ENCODE assay signal across 8 cellular contexts in genomic region chr2:89830341-89831218, GRCh38.
A peak's percentile ranks its signal among the peaks of the same experiment; 100 is the strongest.
DNase-seq lines count a peak whose midpoint lies in the region; ATAC-seq, FAIRE-seq and TF ChIP-seq lines count a peak whose summit lies in the region.
"Not testable (repeated sequence)": the region's sequence is repeated elsewhere in the genome, so short reads cannot be mapped to it uniquely, and the experiment has no call there.

No MANE protein-coding gene starts in this region.

- not testable (repeated sequence) for DNase-seq in CD4-positive, alpha-beta T cell; T-helper 17 cell; heart right ventricle; pancreas

- not testable (repeated sequence) for H3K27me3 ChIP-seq in CD4-positive, alpha-beta T cell (ENCODE audit: control insufficient read depth, insufficient read depth, low read length); heart right ventricle; pancreas

- not testable (repeated sequence) for H3K27ac ChIP-seq in CD4-positive, alpha-beta T cell (ENCODE audit: low read depth, low read length); heart right ventricle; pancreas

- POLR2A ChIA-PET in CD4-positive, alpha-beta T cell (lab: Charles Lee), result not testable (repeated sequence)

- not testable (repeated sequence) for H3K27ac Mint-ChIP-seq in CD4-positive, alpha-beta T cell; T-helper 17 cell

- not testable (repeated sequence) for TF ChIP-seq CTCF in CD4-positive, alpha-beta T cell (IDR thresholded peaks at IDR 0.05); heart right ventricle (IDR thresholded peaks at IDR 0.05); pancreas (IDR thresholded peaks at IDR 0.05)

- not testable (repeated sequence) for FAIRE-seq in pancreas (lab: Jason Lieb, UNC)

- peaks cover 22% of the 10 kb centered on the region for H3K9me3 Mint-ChIP-seq in CD4-positive, alpha-beta T cell

- not testable (repeated sequence) for H3K4me1 ChIP-seq in heart right ventricle, pancreas

- CTCF ChIA-PET in CD4-positive, alpha-beta T cell (lab: Charles Lee), result not testable (repeated sequence)

- not testable (repeated sequence) for H3K27me3 Mint-ChIP-seq in CD4-positive, alpha-beta T cell; T-helper 17 cell

- H3K9me3 ChIP-seq in CD4-positive, alpha-beta T cell (ENCODE audit: control insufficient read depth, low read length), result peaks cover 28% of the 10 kb centered on the region
- H3K9me3 ChIP-seq in T-helper 17 cell (ENCODE audit: control insufficient read depth, low read length, poor library complexity, severe bottlenecking), result peaks cover 59% of the 10 kb centered on the region
- peaks cover 0 to 43% (median 4%) of the 10 kb centered on the region in 11 donors for H3K9me3 ChIP-seq in heart right ventricle
- not testable (repeated sequence) for H3K9me3 ChIP-seq in pancreas

- intact Hi-C loops in CD4-positive, alpha-beta T cell (cut with DNase I, micrococcal nuclease); pancreas (cut with DNase I): not testable (repeated sequence)
- intact Hi-C loops in heart right ventricle (cut with DNase I), result loop anchor here in 1 of 10 donors (5.0 kb wide), 1 partner anchor 48 kb away; no protein-coding TSS in a partner anchor

- whole genome bisulfite sequencing in heart right ventricle, 2 donors, result 65 to 66% methylated on average over 14 of the region's 14 CpGs
- 48 to 57% methylated on average over 14 of the region's 14 CpGs for WGBS in pancreas, 2 donors

- H3K36me3 Mint-ChIP-seq in CD4-positive, alpha-beta T cell (ENCODE audit: low read depth), result peaks cover 25% of the 10 kb centered on the region
- peaks cover 12% of the 10 kb centered on the region for H3K36me3 Mint-ChIP-seq in T-helper 17 cell (ENCODE audit: low read depth)

- not testable (repeated sequence) for H3K4me1 Mint-ChIP-seq in CD4-positive, alpha-beta T cell (ENCODE audit: low read depth); T-helper 17 cell

- not testable (repeated sequence) for H3K36me3 ChIP-seq in heart right ventricle, pancreas

- not testable (repeated sequence) for H3K4me3 Mint-ChIP-seq in CD4-positive, alpha-beta T cell; T-helper 17 cell

- H3K4me3 ChIP-seq in heart right ventricle, pancreas: not testable (repeated sequence)

- peak; percentile 37 for ATAC-seq in CD4-positive, alpha-beta T cell (ENCODE audit: poor library complexity)
- peak; percentile 64 for ATAC-seq in GM19324 (IDR thresholded peaks at IDR 0.05; ENCODE audit: low FRiP score, unreplicated experiment)
- peak; percentile 38 for ATAC-seq in GM21619 (IDR thresholded peaks at IDR 0.05; ENCODE audit: unreplicated experiment)
- peak; percentile 41 for ATAC-seq in HG02870 (IDR thresholded peaks at IDR 0.05; ENCODE audit: unreplicated experiment)
- ATAC-seq in HG03280 (IDR thresholded peaks at IDR 0.05; ENCODE audit: unreplicated experiment), result peak; percentile 38
- peak; percentile 54 for ATAC-seq in T-helper 17 cell
- peak; percentile 61 to 85 (median 71) for ATAC-seq in heart right ventricle
- peak; percentile 62 to 78 (median 63) for ATAC-seq in pancreas
